In genomic region chr13:97369269-97369893, GRCh38 we compare ENCODE assay signal across 1 cellular context.
TF ChIP-seq lines count a peak whose summit lies in the region.

No MANE protein-coding gene starts in this region.

TF ChIP-seq in GM23338, 12 proteins besides CTCF, POLR2A, EP300 and RAD21 (continued from another document):
- TF ChIP-seq ZNF462 (CRISPR knock-in tag; IDR thresholded peaks at IDR 0.05), result no peak
- no peak for TF ChIP-seq EZH2phosphoT487 (IDR thresholded peaks at IDR 0.05; ENCODE audit: unreplicated experiment)
- no peak for TF ChIP-seq ETS1 (IDR thresholded peaks at IDR 0.05)
TF ChIP-seq in GM23338: peak in this region for 0.
